Comparison of ENCODE assay signal across 9 cellular contexts in the genomic region with DNA sequence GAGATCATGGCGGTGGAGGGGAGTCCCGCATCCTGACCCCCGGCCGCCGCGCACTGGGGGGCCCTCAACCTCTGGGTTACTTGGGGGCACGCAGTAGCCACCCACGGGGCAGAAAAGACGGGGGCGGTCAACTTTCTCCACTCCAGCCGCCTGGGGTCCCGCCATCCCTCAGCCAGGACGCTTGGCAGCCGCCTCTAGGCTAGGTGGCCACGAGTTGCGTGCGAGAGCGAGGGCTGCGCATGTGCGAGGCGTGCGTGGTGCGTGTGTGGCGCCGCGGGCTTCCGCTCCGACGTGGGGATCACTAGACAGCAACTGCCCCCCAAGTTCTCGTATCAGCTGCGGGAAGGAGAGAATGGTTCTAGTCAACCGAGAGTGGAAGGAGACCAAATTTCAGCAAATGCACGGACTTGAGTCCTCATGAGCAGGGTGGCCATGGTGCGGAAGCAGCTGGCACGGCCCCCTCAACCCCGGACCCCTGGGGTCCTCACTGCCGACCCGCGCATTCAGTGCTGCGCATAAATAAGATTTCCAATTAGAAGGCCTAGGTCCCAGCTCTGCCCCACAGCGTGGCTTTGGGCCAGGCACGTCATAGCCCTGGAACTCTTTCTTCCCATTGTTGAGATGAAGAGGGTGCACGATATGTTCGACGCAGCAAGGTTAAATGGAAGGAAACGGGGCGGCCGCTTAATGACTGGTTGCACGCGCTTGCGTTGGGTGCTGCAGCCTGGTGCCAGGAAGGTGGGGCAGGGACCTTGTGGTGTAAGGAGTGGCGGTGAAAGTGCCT. TPM values are rescaled to one million over a fixed set of nuclear protein-coding genes. Genes with fewer than 3 reads are reported as not detected.
"Had no signal": no experiment of that assay in that cellular context is flagged by ENCODE, and none has a peak within 500 bp of the region (broad histone marks: within the 10 kb centered on the region; RNA-seq: fewer than 3 reads in every experiment).

No MANE protein-coding gene starts in this region.

- ATAC-seq: sciatic nerve, SK-N-SH treated with all-trans-retinoic acid at 6 μM for 48 hours had no signal

- DNase-seq: activated CD4-positive, alpha-beta T cell treated with anti-CD3 and anti-CD28 coated beads, Interleukin-2, amount 50 U/mL, for 1 hour; activated naive CD4-positive, alpha-beta T cell treated with anti-CD3 and anti-CD28 coated beads, Interleukin-2, amount 10 ng/mL, durations not matched to agents 7 days and 5 days; kidney; naive B cell; stimulated activated CD4-positive, alpha-beta T cell treated with anti-CD3 and anti-CD28 coated beads, Interleukin-12 subunit alpha, Interleukin-12 subunit beta, amount 100 ng/mL, for 4 hours; stimulated activated naive CD4-positive, alpha-beta T cell treated with Interleukin-2 at 50 U/mL for 16 hours had no signal

- FAIRE-seq: kidney had no signal

- H3K27ac ChIP-seq: foreskin keratinocyte had no signal

- H3K27me3 ChIP-seq: foreskin keratinocyte had no signal

RNA-seq across cellular contexts. Expression of a gene that starts 42.6 kb away (rescaled TPM):
- total RNA-seq: foreskin keratinocyte had no signal
- polyA plus RNA-seq: foreskin keratinocyte had no signal
